ENCODE assay signal across 15 cellular contexts in the genomic region with DNA sequence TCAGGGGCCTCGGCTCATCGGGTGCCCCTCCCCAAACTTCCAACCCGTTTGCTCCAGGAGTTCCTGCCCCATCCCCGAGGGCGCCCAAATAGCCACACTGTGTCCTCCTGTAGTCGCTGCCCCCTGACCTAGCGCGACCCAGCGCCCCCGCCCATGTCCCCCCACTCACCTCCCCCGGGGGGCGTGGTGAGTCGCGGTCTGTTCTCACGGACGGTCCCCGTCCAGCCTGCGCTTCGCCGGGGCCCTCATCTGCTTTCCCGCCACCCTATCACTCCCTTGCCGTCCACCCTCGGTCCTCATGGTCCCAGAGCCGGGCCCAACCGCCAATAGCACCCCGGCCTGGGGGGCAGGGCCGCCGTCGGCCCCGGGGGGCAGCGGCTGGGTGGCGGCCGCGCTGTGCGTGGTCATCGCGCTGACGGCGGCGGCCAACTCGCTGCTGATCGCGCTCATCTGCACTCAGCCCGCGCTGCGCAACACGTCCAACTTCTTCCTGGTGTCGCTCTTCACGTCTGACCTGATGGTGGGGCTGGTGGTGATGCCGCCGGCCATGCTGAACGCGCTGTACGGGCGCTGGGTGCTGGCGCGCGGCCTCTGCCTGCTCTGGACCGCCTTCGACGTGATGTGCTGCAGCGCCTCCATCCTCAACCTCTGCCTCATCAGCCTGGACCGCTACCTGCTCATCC. TPM values are rescaled to one million over a fixed set of nuclear protein-coding genes. Genes with fewer than 3 reads are reported as not detected.
A peak's percentile ranks its signal among the peaks of the same experiment; 100 is the strongest.
DNase-seq lines count a peak whose midpoint lies in the region; ATAC-seq, FAIRE-seq and TF ChIP-seq lines count a peak whose summit lies in the region.
"Had no signal": no experiment of that assay in that cellular context is flagged by ENCODE, and none has a peak within 500 bp of the region (broad histone marks: within the 10 kb centered on the region; RNA-seq: fewer than 3 reads in every experiment).

No MANE protein-coding gene starts in this region.

- no peaks in the 10 kb centered on the region for H3K79me2 ChIP-seq in astrocyte (ENCODE audit: insufficient read depth, low read length)

- no peaks in the 10 kb centered on the region for H3K4me1 ChIP-seq in astrocyte (ENCODE audit: insufficient read depth, low read length)

- H3K36me3 Mint-ChIP-seq in stimulated activated naive CD8-positive, alpha-beta T cell treated with anti-CD3 and anti-CD28 coated beads, Interleukin-15, Interleukin-2, amounts not matched to agents 100 ng/mL and 50 ng/mL, for 24 hours (ENCODE audit: low read depth), result no peaks in the 10 kb centered on the region
- peaks cover 2% of the 10 kb centered on the region for H3K36me3 Mint-ChIP-seq in astrocyte (ENCODE audit: low read depth, unreplicated experiment)

- no peak overlapping the region for H3K9ac ChIP-seq in astrocyte (ENCODE audit: low read length)

- ATAC-seq in stimulated activated naive CD8-positive, alpha-beta T cell treated with anti-CD3 and anti-CD28 coated beads, Interleukin-15, Interleukin-2, amounts not matched to agents 100 U/mL and 50 U/mL, for 24 hours, result no peak
- ATAC-seq in HG02970 (IDR thresholded peaks at IDR 0.05; ENCODE audit: low FRiP score, unreplicated experiment), result no peak

- no peaks in the 10 kb centered on the region for H3K9me3 ChIP-seq in astrocyte (ENCODE audit: insufficient read depth, low read depth, low read length)

- H3K27ac ChIP-seq in astrocyte (ENCODE audit: low read depth, low read length) (no peak overlapping the region), brain microvascular endothelial cell (no peak overlapping the region)
- H3K27ac ChIP-seq: HL-60 had no signal

- H3K4me1 Mint-ChIP-seq in stimulated activated naive CD8-positive, alpha-beta T cell treated with anti-CD3 and anti-CD28 coated beads, Interleukin-15, Interleukin-2, amounts not matched to agents 100 ng/mL and 50 ng/mL, for 24 hours (ENCODE audit: low read depth), result peaks cover 19% of the 10 kb centered on the region
- H3K4me1 Mint-ChIP-seq in astrocyte (ENCODE audit: low read depth, unreplicated experiment), result no peaks in the 10 kb centered on the region

- H3K27me3 Mint-ChIP-seq in stimulated activated naive CD8-positive, alpha-beta T cell treated with anti-CD3 and anti-CD28 coated beads, Interleukin-15, Interleukin-2, amounts not matched to agents 100 ng/mL and 50 ng/mL, for 24 hours, result peaks cover 38% of the 10 kb centered on the region
- H3K27me3 Mint-ChIP-seq in astrocyte (ENCODE audit: low read depth, unreplicated experiment), result peaks cover 69% of the 10 kb centered on the region

- H3K4me3 Mint-ChIP-seq in stimulated activated naive CD8-positive, alpha-beta T cell treated with anti-CD3 and anti-CD28 coated beads, Interleukin-15, Interleukin-2, amounts not matched to agents 100 ng/mL and 50 ng/mL, for 24 hours, result peak overlapping the region; percentile 65
- H3K4me3 Mint-ChIP-seq in astrocyte (ENCODE audit: unreplicated experiment), result no peak overlapping the region

- TF ChIP-seq CTCF in astrocyte (IDR thresholded peaks at IDR 0.05; ENCODE audit: insufficient read depth, low read depth, low read length), result no peak
- TF ChIP-seq CTCF in brain microvascular endothelial cell (IDR thresholded peaks at IDR 0.05; ENCODE audit: low read depth, low read length, missing control alignments), result no peak

- peak overlapping the region; percentile 74 for H3K4me2 ChIP-seq in astrocyte (ENCODE audit: low read length)

- DNase-seq in stimulated activated naive CD8-positive, alpha-beta T cell treated with anti-CD3 and anti-CD28 coated beads, Interleukin-15, Interleukin-2, amounts not matched to agents 100 U/mL and 50 U/mL, for 24 hours, result no peak
- no peak for DNase-seq in astrocyte (ENCODE audit: low read depth)
- peak; percentile 70 for DNase-seq in islet precursor cell
- DNase-seq in brain microvascular endothelial cell, result no peak
- DNase-seq in NCI-H524 treated with DMSO at 0.1 percent for 48 hours (lab: John Stamatoyannopoulos, UW), result no peak
- DNase-seq in SHP77 treated with DMSO at 0.1 percent for 48 hours (lab: John Stamatoyannopoulos, UW), result no peak
- DNase-seq: activated CD4-positive, alpha-beta T cell treated with anti-CD3 and anti-CD28 coated beads, Interleukin-2, amount 50 U/mL, for 48 hours; GOT3; NCI-H1694 had no signal

- H3K27me3 ChIP-seq in astrocyte (ENCODE audit: insufficient read depth, low read length) (peaks cover 56% of the 10 kb centered on the region), brain microvascular endothelial cell (replicated peaks) (peaks cover 38% of the 10 kb centered on the region)

- no peaks in the 10 kb centered on the region for H3K9me3 Mint-ChIP-seq in stimulated activated naive CD8-positive, alpha-beta T cell treated with anti-CD3 and anti-CD28 coated beads, Interleukin-15, Interleukin-2, amounts not matched to agents 100 ng/mL and 50 ng/mL, for 24 hours
- H3K9me3 Mint-ChIP-seq in astrocyte (ENCODE audit: unreplicated experiment), result no peaks in the 10 kb centered on the region

- H2AFZ ChIP-seq in astrocyte (ENCODE audit: low read depth, low read length), result no peak overlapping the region

- H4K20me1 ChIP-seq in astrocyte (ENCODE audit: insufficient read depth, low read length), result peaks cover 9% of the 10 kb centered on the region

- in situ Hi-C loops in brain microvascular endothelial cell (cut with HindIII; ENCODE audit: low pct_ligation_motif_present, low sequenced_read_pairs), result no loop called here

- no peak overlapping the region for H3K27ac Mint-ChIP-seq in stimulated activated naive CD8-positive, alpha-beta T cell treated with anti-CD3 and anti-CD28 coated beads, Interleukin-15, Interleukin-2, amounts not matched to agents 100 ng/mL and 50 ng/mL, for 24 hours
- no peak overlapping the region for H3K27ac Mint-ChIP-seq in astrocyte (ENCODE audit: unreplicated experiment)

- no peak overlapping the region for H3K4me3 ChIP-seq in astrocyte (ENCODE audit: insufficient read depth, low read depth, low read length)
- H3K4me3 ChIP-seq in brain microvascular endothelial cell (ENCODE audit: low read depth, low read length), result no peak overlapping the region

- no peak for FAIRE-seq in astrocyte (lab: Jason Lieb, UNC)
- FAIRE-seq: GM18507 had no signal

- no peaks in the 10 kb centered on the region for H3K36me3 ChIP-seq in astrocyte (ENCODE audit: insufficient read depth, low read length)
- no peaks in the 10 kb centered on the region for H3K36me3 ChIP-seq in brain microvascular endothelial cell (replicated peaks)

RNA-seq across cellular contexts. Expression of a gene that starts 0.9 kb away (rescaled TPM):
- total RNA-seq in astrocyte, result 0.11 TPM in 1 of 2 replicates, not detected in the other
- total RNA-seq: myocyte, RPMI7951 had no signal

RNA-seq across cellular contexts. Expression of a gene that starts 21.5 kb away (rescaled TPM):
- total RNA-seq in astrocyte, result 58.3 and 74.8 TPM in 2 replicates
